8 cellular contexts compared by ENCODE assay signal in the genomic region with DNA sequence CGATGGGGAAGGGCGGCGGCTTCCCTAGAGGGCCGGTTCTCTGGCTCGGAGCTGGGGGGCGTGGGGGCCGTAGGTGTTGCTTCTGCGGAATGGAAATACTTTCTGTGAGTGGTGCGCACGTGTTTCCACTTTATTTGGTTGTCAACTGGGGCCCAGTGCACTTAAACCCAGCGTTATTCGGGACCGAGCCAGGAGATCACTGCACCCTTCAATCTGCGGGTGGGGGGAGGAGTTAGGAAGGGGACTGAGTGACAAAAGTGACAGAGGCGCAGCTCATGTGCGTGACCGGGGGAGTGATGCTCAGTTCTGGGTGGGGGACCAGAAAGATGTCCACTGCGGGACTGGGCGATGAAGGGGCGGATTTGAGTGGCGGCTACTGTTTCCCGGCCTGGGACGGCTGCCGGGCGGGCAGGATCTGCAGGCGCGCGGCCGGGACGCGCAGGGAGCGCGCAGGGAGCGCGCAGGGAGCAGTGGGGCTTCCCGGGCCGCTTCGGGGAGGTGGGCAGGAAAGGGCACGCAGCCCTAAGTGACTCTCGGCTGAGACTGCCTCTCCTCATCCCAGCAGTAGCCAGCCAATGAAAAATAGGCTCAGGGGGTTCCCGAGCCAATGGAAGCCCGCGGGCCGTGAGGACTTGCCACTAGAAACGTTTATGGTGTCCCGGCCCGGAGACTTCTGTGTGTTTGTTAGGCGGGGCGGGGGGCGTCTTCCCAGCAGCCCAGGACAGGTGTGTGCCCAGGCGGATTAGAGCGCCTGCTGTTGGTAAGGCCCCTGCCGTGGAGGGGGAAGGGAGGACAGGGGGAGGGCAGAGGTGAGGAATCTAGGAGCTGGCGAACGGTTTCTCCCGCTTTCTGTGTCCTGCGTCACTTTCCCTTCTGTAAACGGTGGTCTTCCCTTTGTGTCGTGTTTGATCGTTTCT. TPM values are rescaled to one million over a fixed set of nuclear protein-coding genes. Genes with fewer than 3 reads are reported as not detected.
DNase-seq lines count a peak whose midpoint lies in the region; ATAC-seq and TF ChIP-seq lines count a peak whose summit lies in the region.

No MANE protein-coding gene starts in this region.

- no peak for TF ChIP-seq CTCF in lower lobe of right lung (IDR thresholded peaks at IDR 0.05)

- peak overlapping the region; percentile 61 for H3K27ac ChIP-seq in lower lobe of right lung

- DNase-seq in ELR (ENCODE audit: low read depth) (peak; percentile 17), NCI-H2081 (lab: John Stamatoyannopoulos, UW) (peak; percentile 82 to 93), dermis microvascular lymphatic vessel endothelial cell (ENCODE audit: low read depth in 2 of 2) (peak; percentile 10 to 71), lower lobe of right lung (peak; percentile 66)
- peak; percentile 63 for DNase-seq in activated CD4-positive, alpha-beta T cell treated with anti-CD3 and anti-CD28 coated beads, Interleukin-2, amount 50 U/mL, for 1 hour
- DNase-seq in stimulated activated CD4-positive, alpha-beta T cell treated with anti-CD3 and anti-CD28 coated beads, TNF-alpha, amount 100 ng/mL, for 4 hours (ENCODE audit: low read depth in 3 of 3): peak; percentile 35 to 64 (median 60)

- intact Hi-C loops in lower lobe of right lung (cut with DNase I): no loop called here

- H3K4me3 ChIP-seq in lower lobe of right lung: peak overlapping the region; percentile 66

- H3K36me3 ChIP-seq in lower lobe of right lung: no peaks in the 10 kb centered on the region

- peaks cover 26% of the 10 kb centered on the region for H3K4me1 ChIP-seq in lower lobe of right lung

- H3K27me3 ChIP-seq in lower lobe of right lung (ENCODE audit: low read depth): no peaks in the 10 kb centered on the region

- no peaks in the 10 kb centered on the region for H3K9me3 ChIP-seq in lower lobe of right lung

- ATAC-seq in lower lobe of right lung (peak; percentile 71 to 77), HG03039 (IDR thresholded peaks at IDR 0.05; ENCODE audit: unreplicated experiment) (no peak), GM19463 (IDR thresholded peaks at IDR 0.05; ENCODE audit: unreplicated experiment) (no peak)

RNA-seq across cellular contexts. Expression of a gene that starts 54.3 kb away (rescaled TPM):
- 6.2 and 11.3 TPM in 2 replicates for total RNA-seq in dermis microvascular lymphatic vessel endothelial cell
- 17.9 TPM for total RNA-seq in lower lobe of right lung

Comparison
In these comparisons a context has a peak if more than half of its experiments do, and no peak if none do; other contexts are left out.
1. DNase-seq: peak in every context shown above with its lines; median percentile 88 in NCI-H2081; 66 in lower lobe of right lung; 63 in activated CD4-positive, alpha-beta T cell treated with anti-CD3 and anti-CD28 coated beads, Interleukin-2, amount 50 U/mL, for 1 hour; 60 in stimulated activated CD4-positive, alpha-beta T cell treated with anti-CD3 and anti-CD28 coated beads, TNF-alpha, amount 100 ng/mL, for 4 hours; 40 in dermis microvascular lymphatic vessel endothelial cell; 17 in ELR.
2. ATAC-seq: peak in lower lobe of right lung (2 of 2); none in HG03039 (single experiment) and GM19463 (single experiment).